ENCODE assay signal across 8 cellular contexts in the genomic region with DNA sequence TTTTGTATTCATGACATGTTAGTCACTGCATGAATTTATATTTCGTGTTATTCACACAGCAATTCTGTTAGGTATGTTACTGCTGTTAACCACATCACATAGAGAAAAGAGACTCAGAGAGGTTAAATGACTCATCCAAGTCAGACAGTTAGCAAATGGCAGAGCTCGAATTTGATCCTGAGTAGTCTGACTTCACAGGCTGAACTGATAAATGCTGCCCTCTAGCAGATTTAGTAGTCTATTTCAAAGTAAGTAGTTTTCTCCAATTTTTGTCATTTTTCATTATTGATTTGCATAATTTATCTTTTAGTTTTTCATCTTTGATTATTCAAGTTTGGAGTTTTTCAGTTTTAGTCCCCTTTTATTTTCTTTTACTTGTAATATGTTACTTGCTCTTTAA. TPM values are rescaled to one million over a fixed set of nuclear protein-coding genes. Genes with fewer than 3 reads are reported as not detected.
DNase-seq lines count a peak whose midpoint lies in the region; ATAC-seq lines count a peak whose summit lies in the region.

No MANE protein-coding gene starts in this region.

- DNase-seq in Caki2 (ENCODE audit: low read depth): peak; percentile 53
- peak; percentile 20 for DNase-seq in NCI-H2171 (lab: John Stamatoyannopoulos, UW)
- DNase-seq in activated gamma-delta T cell treated with anti-CD3 and anti-CD28 coated beads, Interleukin-2, amount 50 U/mL, for 16 hours (ENCODE audit: low read depth): peak; percentile 11
- peak; percentile 86 for DNase-seq in kidney tubule cell (ENCODE audit: low spot score)
- DNase-seq in OCI-M2 (lab: John Stamatoyannopoulos, UW; ENCODE audit: unreplicated experiment): no peak
- no peak for DNase-seq in DMS153 treated with DMSO at 0.1 percent for 48 hours (lab: John Stamatoyannopoulos, UW; ENCODE audit: unreplicated experiment)

- ATAC-seq in GM18861 (IDR thresholded peaks at IDR 0.05; ENCODE audit: unreplicated experiment): peak; percentile 100
- ATAC-seq in HG02938 (IDR thresholded peaks at IDR 0.05; ENCODE audit: unreplicated experiment): peak; percentile 99

- in situ Hi-C loops in Caki2 (cut with HindIII; ENCODE audit: low pct_unique_long_range_greater_than_20kb, low sequenced_read_pairs): no loop called here

RNA-seq across cellular contexts. Expression of a gene that starts 58.3 kb away (rescaled TPM):
- 2.6 and 6.6 TPM in 2 replicates for total RNA-seq in Caki2 (2014; rRNA removed; shearing (Covaris generic); ENCODE audit: low replicate concordance)

Comparison
In these comparisons a context has a peak if more than half of its experiments do, and no peak if none do; other contexts are left out.
1. DNase-seq: peak in Caki2 (single experiment), NCI-H2171 (single experiment), activated gamma-delta T cell treated with anti-CD3 and anti-CD28 coated beads, Interleukin-2, amount 50 U/mL, for 16 hours (single experiment) and kidney tubule cell (single experiment); none in OCI-M2 (single experiment) and DMS153 treated with DMSO at 0.1 percent for 48 hours (single experiment).